Comparison of ENCODE assay signal across 1 cellular context in genomic region chr1:26181586-26182371, GRCh38.
TF ChIP-seq lines count a peak whose summit lies in the region.

No MANE protein-coding gene starts in this region.

TF ChIP-seq in IMR-90, 13 proteins besides CTCF, POLR2A, EP300 and RAD21:
- TF ChIP-seq NFE2L2 (IDR thresholded peaks at IDR 0.05; ENCODE audit: low read depth, low read length) (no peak), BHLHE40 (IDR thresholded peaks at IDR 0.05; ENCODE audit: low read depth, low read length) (no peak), MXI1 (IDR thresholded peaks at IDR 0.05; ENCODE audit: borderline replicate concordance, low read depth, low read length) (no peak), MAFK (IDR thresholded peaks at IDR 0.05; ENCODE audit: low read depth, low read length) (no peak), FOS (IDR thresholded peaks at IDR 0.05; ENCODE audit: low read depth, low read length) (no peak), RCOR1 (IDR thresholded peaks at IDR 0.05; ENCODE audit: insufficient replicate concordance, low read length) (no peak), CEBPB (IDR thresholded peaks at IDR 0.05; ENCODE audit: low read depth, low read length) (no peak)
- TF ChIP-seq, protein P1, sequence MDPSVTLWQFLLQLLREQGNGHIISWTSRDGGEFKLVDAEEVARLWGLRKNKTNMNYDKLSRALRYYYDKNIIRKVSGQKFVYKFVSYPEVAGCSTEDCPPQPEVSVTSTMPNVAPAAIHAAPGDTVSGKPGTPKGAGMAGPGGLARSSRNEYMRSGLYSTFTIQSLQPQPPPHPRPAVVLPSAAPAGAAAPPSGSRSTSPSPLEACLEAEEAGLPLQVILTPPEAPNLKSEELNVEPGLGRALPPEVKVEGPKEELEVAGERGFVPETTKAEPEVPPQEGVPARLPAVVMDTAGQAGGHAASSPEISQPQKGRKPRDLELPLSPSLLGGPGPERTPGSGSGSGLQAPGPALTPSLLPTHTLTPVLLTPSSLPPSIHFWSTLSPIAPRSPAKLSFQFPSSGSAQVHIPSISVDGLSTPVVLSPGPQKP (IDR thresholded peaks at IDR 0.05; ENCODE audit: borderline replicate concordance, low read depth, low read length): no peak
TF ChIP-seq in IMR-90: peak in this region for 0.
